ENCODE assay signal across 13 cellular contexts in the genomic region with DNA sequence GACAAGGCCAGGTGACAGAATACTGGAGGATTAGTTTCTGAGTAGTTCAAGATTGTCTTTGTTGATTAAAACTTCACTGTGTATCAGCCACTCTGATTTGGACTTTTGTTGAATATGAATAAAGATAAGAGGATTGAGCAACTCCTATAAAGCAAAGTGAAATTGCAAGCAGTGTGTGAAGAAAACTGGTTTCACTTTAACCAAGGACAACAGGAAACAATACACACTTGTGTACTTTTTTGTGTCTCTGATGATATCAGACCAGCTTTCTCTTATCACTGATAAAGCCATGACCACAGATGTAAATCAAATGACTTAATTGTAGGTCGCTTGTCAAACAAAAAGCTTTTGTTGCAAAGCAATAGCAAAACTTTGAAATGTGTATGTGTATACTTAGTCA.
DNase-seq lines count a peak whose midpoint lies in the region; ATAC-seq, FAIRE-seq and TF ChIP-seq lines count a peak whose summit lies in the region.
"Had no signal": no experiment of that assay in that cellular context is flagged by ENCODE, and none has a peak within 500 bp of the region (broad histone marks: within the 10 kb centered on the region; RNA-seq: fewer than 3 reads in every experiment).

No MANE protein-coding gene starts in this region.

- no peak for TF ChIP-seq CTCF in GM12865 (IDR thresholded peaks at IDR 0.05; ENCODE audit: insufficient read depth, low read depth, low read length, missing control alignments)

- no peaks in the 10 kb centered on the region for H3K36me3 ChIP-seq in HAP-1 (replicated peaks)
- H3K36me3 ChIP-seq: BE2C had no signal

- peak; percentile 53 for FAIRE-seq in islet of Langerhans (lab: Jason Lieb, UNC)

- in situ Hi-C loops in HAP-1 (cut with MboI; ENCODE audit: low sequenced_read_pairs), result no loop called here

- peak; percentile 37 for DNase-seq in GM12865 (ENCODE audit: low read depth)
- DNase-seq in OCI-M1 (lab: John Stamatoyannopoulos, UW), result peak; percentile 63
- no peak for DNase-seq in SKM-1 treated with dmso at 0.1 percent for 144 hours (lab: John Stamatoyannopoulos, UW; ENCODE audit: unreplicated experiment)
- DNase-seq in activated CD4-positive, alpha-beta T cell treated with anti-CD3 and anti-CD28 coated beads, Interleukin-2, amount 50 U/mL, for 4 hours, result no peak
- DNase-seq in activated CD8-positive, alpha-beta memory T cell treated with anti-CD3 and anti-CD28 coated beads, Interleukin-2, amount 50 U/mL, for 48 hours, result no peak
- DNase-seq in HAP-1 (ENCODE audit: low spot score in 2 of 2), result no peak
- DNase-seq: activated naive CD4-positive, alpha-beta T cell treated with anti-CD3 and anti-CD28 coated beads for 36 hours; BE2C; effector CD8-positive, alpha-beta T cell; Karpas-422; NCI-H510A had no signal

- H3K27me3 ChIP-seq in HAP-1 (ENCODE audit: low read depth), result no peaks in the 10 kb centered on the region
- H3K27me3 ChIP-seq: BE2C had no signal

- H3K9me3 ChIP-seq in HAP-1, result no peaks in the 10 kb centered on the region
- H3K9me3 ChIP-seq: BE2C had no signal

- no peak overlapping the region for H3K4me3 ChIP-seq in GM12865 (ENCODE audit: low read depth, low read length)
- H3K4me3 ChIP-seq in HAP-1, result no peak overlapping the region

- H3K4me1 ChIP-seq in HAP-1, result peaks cover 11% of the 10 kb centered on the region

- ATAC-seq in GM21529 (IDR thresholded peaks at IDR 0.05; ENCODE audit: unreplicated experiment), result peak; percentile 64

Comparison
In these comparisons a context has a peak if more than half of its experiments do, and no peak if none do; other contexts are left out.
1. DNase-seq: peak in GM12865 (single experiment) and OCI-M1 (single experiment); none in SKM-1 treated with dmso at 0.1 percent for 144 hours (single experiment), activated CD4-positive, alpha-beta T cell treated with anti-CD3 and anti-CD28 coated beads, Interleukin-2, amount 50 U/mL, for 4 hours (0 of 2), activated CD8-positive, alpha-beta memory T cell treated with anti-CD3 and anti-CD28 coated beads, Interleukin-2, amount 50 U/mL, for 48 hours (single experiment) and HAP-1 (0 of 2).